ENCODE assay signal across 1 cellular context in the genomic region with DNA sequence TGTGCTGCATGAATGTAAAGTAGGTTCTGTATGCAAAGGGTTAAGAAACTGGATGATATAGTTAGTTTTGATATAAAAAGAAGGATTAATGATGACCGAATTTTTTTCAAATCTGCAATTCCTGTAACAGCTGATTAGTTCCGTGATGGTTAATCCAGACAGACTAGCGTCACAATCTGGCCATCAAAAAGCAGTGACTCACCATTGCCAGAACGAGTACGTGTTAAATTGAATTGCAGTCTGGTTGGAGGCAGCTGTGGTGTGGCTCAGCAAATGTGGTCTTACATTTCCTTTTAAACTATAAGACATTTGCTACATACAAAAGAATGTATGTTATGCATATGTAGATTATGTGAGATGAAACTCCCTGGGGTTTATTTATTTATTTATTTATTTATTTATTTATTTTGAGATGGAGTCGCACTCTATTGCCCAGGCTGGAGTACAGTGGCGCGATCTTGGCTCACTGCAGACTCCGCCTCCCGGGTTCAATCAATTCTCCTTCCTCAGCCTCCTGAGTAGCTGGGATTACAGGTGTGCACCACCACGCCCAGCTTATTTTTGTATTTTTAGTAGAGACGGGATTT.
TF ChIP-seq lines count a peak whose summit lies in the region.

No MANE protein-coding gene starts in this region.

TF ChIP-seq in HEK293, 187 proteins besides CTCF, POLR2A, EP300 and RAD21 (continued from another document):
- TF ChIP-seq, protein P1, sequence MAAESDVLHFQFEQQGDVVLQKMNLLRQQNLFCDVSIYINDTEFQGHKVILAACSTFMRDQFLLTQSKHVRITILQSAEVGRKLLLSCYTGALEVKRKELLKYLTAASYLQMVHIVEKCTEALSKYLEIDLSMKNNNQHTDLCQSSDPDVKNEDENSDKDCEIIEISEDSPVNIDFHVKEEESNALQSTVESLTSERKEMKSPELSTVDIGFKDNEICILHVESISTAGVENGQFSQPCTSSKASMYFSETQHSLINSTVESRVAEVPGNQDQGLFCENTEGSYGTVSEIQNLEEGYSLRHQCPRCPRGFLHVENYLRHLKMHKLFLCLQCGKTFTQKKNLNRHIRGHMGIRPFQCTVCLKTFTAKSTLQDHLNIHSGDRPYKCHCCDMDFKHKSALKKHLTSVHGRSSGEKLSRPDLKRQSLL (tag by site-specific recombination; IDR thresholded peaks at IDR 0.05): no peak
- TF ChIP-seq IKZF3 (tag by site-specific recombination; IDR thresholded peaks at IDR 0.05): no peak
- TF ChIP-seq SP2 (tag by site-specific recombination; IDR thresholded peaks at IDR 0.05): no peak
- TF ChIP-seq, protein P2, sequence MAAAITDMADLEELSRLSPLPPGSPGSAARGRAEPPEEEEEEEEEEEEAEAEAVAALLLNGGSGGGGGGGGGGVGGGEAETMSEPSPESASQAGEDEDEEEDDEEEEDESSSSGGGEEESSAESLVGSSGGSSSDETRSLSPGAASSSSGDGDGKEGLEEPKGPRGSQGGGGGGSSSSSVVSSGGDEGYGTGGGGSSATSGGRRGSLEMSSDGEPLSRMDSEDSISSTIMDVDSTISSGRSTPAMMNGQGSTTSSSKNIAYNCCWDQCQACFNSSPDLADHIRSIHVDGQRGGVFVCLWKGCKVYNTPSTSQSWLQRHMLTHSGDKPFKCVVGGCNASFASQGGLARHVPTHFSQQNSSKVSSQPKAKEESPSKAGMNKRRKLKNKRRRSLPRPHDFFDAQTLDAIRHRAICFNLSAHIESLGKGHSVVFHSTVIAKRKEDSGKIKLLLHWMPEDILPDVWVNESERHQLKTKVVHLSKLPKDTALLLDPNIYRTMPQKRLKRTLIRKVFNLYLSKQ (tag by site-specific recombination; IDR thresholded peaks at IDR 0.05; ENCODE audit: borderline replicate concordance): 0 out of 2 replicates have a peak, but pooled peaks have one; percentile 44
- no peak for TF ChIP-seq ZNF311 (tag by site-specific recombination; IDR thresholded peaks at IDR 0.05; ENCODE audit: borderline replicate concordance)
- peak; percentile 77 for TF ChIP-seq ZBTB8A (tag by site-specific recombination; IDR thresholded peaks at IDR 0.05)
- no peak for TF ChIP-seq ZNF423 (tag by site-specific recombination; IDR thresholded peaks at IDR 0.05)
- no peak for TF ChIP-seq ZFP37 (tag by site-specific recombination; IDR thresholded peaks at IDR 0.05)
- no peak for TF ChIP-seq ZNF776 (tag by site-specific recombination; IDR thresholded peaks at IDR 0.05; ENCODE audit: borderline replicate concordance)
